In genomic region chr1:202084791-202085681, GRCh38 we compare ENCODE assay signal across 9 cellular contexts. TPM values are rescaled to one million over a fixed set of nuclear protein-coding genes. Genes with fewer than 3 reads are reported as not detected.
A peak's percentile ranks its signal among the peaks of the same experiment; 100 is the strongest.
DNase-seq lines count a peak whose midpoint lies in the region; ATAC-seq and TF ChIP-seq lines count a peak whose summit lies in the region.
"Had no signal": no experiment of that assay in that cellular context is flagged by ENCODE, and none has a peak within 500 bp of the region (broad histone marks: within the 10 kb centered on the region; RNA-seq: fewer than 3 reads in every experiment).

No MANE protein-coding gene starts in this region.

- TF ChIP-seq EP300 in Ishikawa (IDR thresholded peaks at IDR 0.05; ENCODE audit: borderline replicate concordance) = peak; percentile 82

- no peaks in the 10 kb centered on the region for H3K9me3 ChIP-seq in NT2/D1 (ENCODE audit: insufficient read depth, low read length)
- no peaks in the 10 kb centered on the region for H3K9me3 ChIP-seq in iPS-20b (ENCODE audit: insufficient read depth, low read depth, low read length)

- H3K9ac ChIP-seq in NT2/D1 (ENCODE audit: insufficient read length, low read depth) (peak overlapping the region; percentile 68), iPS-20b (ENCODE audit: low read depth, low read length) (peak overlapping the region; percentile 64; the same call in 1 of the 2 replicates)

- H3K4me1 ChIP-seq in NT2/D1 (ENCODE audit: insufficient read depth, insufficient read length) = peaks cover 36% of the 10 kb centered on the region
- H3K4me1 ChIP-seq in iPS-20b (ENCODE audit: insufficient read depth, low read length) = peaks cover 23% of the 10 kb centered on the region

- intact Hi-C loops in posterior vena cava (cut with DNase I) = no loop called here

- no peaks in the 10 kb centered on the region for H3K36me3 ChIP-seq in NT2/D1 (ENCODE audit: insufficient read depth, insufficient read length, low read length)
- H3K36me3 ChIP-seq in iPS-20b (ENCODE audit: insufficient read depth, low read depth, low read length) = no peaks in the 10 kb centered on the region

- H3K4me3 ChIP-seq in NT2/D1 (ENCODE audit: insufficient read length, low read depth) (no peak overlapping the region), iPS-20b (ENCODE audit: low read length) (no peak overlapping the region)

- TF ChIP-seq RAD21 in Ishikawa (IDR thresholded peaks at IDR 0.05; ENCODE audit: low read depth) = peak; percentile 6; the same call in 1 of the 2 replicates

- DNase-seq in NT2/D1 (ENCODE audit: low read depth, low spot score) (no peak), substantia nigra (lab: John Stamatoyannopoulos, UW) (peak; percentile 28 to 95 (median 84)), KG1 (lab: John Stamatoyannopoulos, UW) (no peak), posterior vena cava (ENCODE audit: low spot score) (no peak)
- DNase-seq: cortex of kidney had no signal

- no peak for ATAC-seq in HG03280 (IDR thresholded peaks at IDR 0.05; ENCODE audit: unreplicated experiment)

- H3K27ac ChIP-seq in iPS-20b (ENCODE audit: low read length) (no peak overlapping the region), substantia nigra (ENCODE audit: low read depth, low read length, poor library complexity, severe bottlenecking) (peak overlapping the region; percentile 94)

- H3K27me3 ChIP-seq in NT2/D1 (ENCODE audit: insufficient read depth, insufficient read length) = no peaks in the 10 kb centered on the region
- H3K27me3 ChIP-seq in iPS-20b (ENCODE audit: insufficient read depth, low read length) = no peaks in the 10 kb centered on the region

TF ChIP-seq in Ishikawa, 13 proteins besides CTCF, POLR2A, EP300 and RAD21:
- no peak for TF ChIP-seq CEBPB (IDR thresholded peaks at IDR 0.05)
- TF ChIP-seq TCF12 (IDR thresholded peaks at IDR 0.05; ENCODE audit: low read depth) = peak; percentile 77
- TF ChIP-seq MAX (IDR thresholded peaks at IDR 0.05) = peak; percentile 73
- peak; percentile 86 for TF ChIP-seq NFIC (IDR thresholded peaks at IDR 0.05)
- no peak for TF ChIP-seq CREB1 (IDR thresholded peaks at IDR 0.05; ENCODE audit: low read depth)
- TF ChIP-seq FOXM1 (IDR thresholded peaks at IDR 0.05; ENCODE audit: borderline replicate concordance, low read depth) = peak; percentile 79; the same call in 1 of the 2 replicates
- peak; percentile 25; the same call in 1 of the 2 replicates for TF ChIP-seq TAF1 (IDR thresholded peaks at IDR 0.05; ENCODE audit: low read depth)
- TF ChIP-seq REST (IDR thresholded peaks at IDR 0.05; ENCODE audit: low read depth) = no peak
- peak; percentile 88 for TF ChIP-seq EGR1 (IDR thresholded peaks at IDR 0.05)
- 0 out of 2 replicates have a peak, but pooled peaks have one; percentile 20 for TF ChIP-seq YY1 (IDR thresholded peaks at IDR 0.05; ENCODE audit: low read depth)
- peak; percentile 81; the same call in 1 of the 2 replicates for TF ChIP-seq ZBTB7A (IDR thresholded peaks at IDR 0.05; ENCODE audit: low read depth)
- TF ChIP-seq TEAD4 (IDR thresholded peaks at IDR 0.05) = no peak; the same call in none of the 2 replicates
- TF ChIP-seq USF1 (IDR thresholded peaks at IDR 0.05) = peak; percentile 68; the same call in 1 of the 2 replicates

RNA-seq across cellular contexts. Expression of gene GPR37L1, which starts 37.7 kb away (rescaled TPM):
- total RNA-seq in posterior vena cava = under 1 TPM in 1 of 2 donors, not detected in 1; 0.09 TPM
- total RNA-seq: activated CD8-positive, alpha-beta memory T cell treated with anti-CD3 and anti-CD28 coated beads for 36 hours had no signal

RNA-seq across cellular contexts. Expression of gene ARL8A, which starts 59.5 kb away (rescaled TPM):
- total RNA-seq in posterior vena cava = 10 to 100 TPM; 85.6 to 94.1 TPM

Comparison
In these comparisons a context has a peak if more than half of its experiments do, and no peak if none do; other contexts are left out.
1. DNase-seq: peak in substantia nigra (49 of 49); none in NT2/D1 (single experiment), KG1 (single experiment) and posterior vena cava (single experiment).